In the genomic region with DNA sequence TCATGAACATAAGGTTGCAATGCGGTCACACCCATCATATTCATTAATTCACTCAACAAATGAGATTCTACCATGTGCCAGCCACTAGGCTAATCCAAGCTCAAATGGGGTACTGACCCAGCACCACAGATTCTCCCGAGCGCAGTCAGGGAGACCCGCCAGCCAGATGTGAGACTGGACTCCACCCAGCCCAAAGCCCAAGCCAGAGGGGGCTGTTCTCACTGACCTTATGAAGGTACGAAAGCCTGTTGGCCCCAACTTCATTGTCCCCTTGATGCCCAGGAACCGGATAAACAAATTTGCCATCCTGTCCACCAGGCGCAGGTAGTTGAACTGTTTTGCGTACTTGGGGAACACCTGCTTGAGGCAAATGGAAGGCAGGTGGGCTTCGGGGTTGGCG, we compare ENCODE assay signal across 18 cellular contexts.
A peak's percentile ranks its signal among the peaks of the same experiment; 100 is the strongest.
DNase-seq lines count a peak whose midpoint lies in the region; ATAC-seq, FAIRE-seq and TF ChIP-seq lines count a peak whose summit lies in the region.
"Had no signal": no experiment of that assay in that cellular context is flagged by ENCODE, and none has a peak within 500 bp of the region (broad histone marks: within the 10 kb centered on the region; RNA-seq: fewer than 3 reads in every experiment).

No MANE protein-coding gene starts in this region.

- no peaks in the 10 kb centered on the region for H3K9me3 Mint-ChIP-seq in activated naive CD8-positive, alpha-beta T cell treated with anti-CD3 and anti-CD28 coated beads for 36 hours
- H3K9me3 Mint-ChIP-seq: CD4-positive, alpha-beta memory T cell had no signal

- no peak overlapping the region for H3K4me3 Mint-ChIP-seq in activated naive CD8-positive, alpha-beta T cell treated with anti-CD3 and anti-CD28 coated beads for 36 hours
- H3K4me3 Mint-ChIP-seq: CD4-positive, alpha-beta memory T cell had no signal

- H3K27me3 ChIP-seq in RWPE2 (ENCODE audit: insufficient read depth, poor library complexity, severe bottlenecking) (no peaks in the 10 kb centered on the region), bronchial epithelial cell (ENCODE audit: control insufficient read depth, insufficient read depth, low read length) (no peaks in the 10 kb centered on the region)

- H3K4me1 Mint-ChIP-seq in activated naive CD8-positive, alpha-beta T cell treated with anti-CD3 and anti-CD28 coated beads for 36 hours = no peaks in the 10 kb centered on the region
- H3K4me1 Mint-ChIP-seq: CD4-positive, alpha-beta memory T cell had no signal

- H3K4me1 ChIP-seq in RWPE2 (ENCODE audit: insufficient read depth, poor library complexity, severe bottlenecking) = no peaks in the 10 kb centered on the region
- H3K4me1 ChIP-seq: HAP-1 had no signal

- H3K9me3 ChIP-seq in RWPE2 (ENCODE audit: severe bottlenecking) = no peaks in the 10 kb centered on the region
- H3K9me3 ChIP-seq: HAP-1 had no signal

- H3K27ac ChIP-seq in RWPE2 (ENCODE audit: poor library complexity, severe bottlenecking) = no peak overlapping the region

- no peaks in the 10 kb centered on the region for H3K27me3 Mint-ChIP-seq in activated naive CD8-positive, alpha-beta T cell treated with anti-CD3 and anti-CD28 coated beads for 36 hours
- H3K27me3 Mint-ChIP-seq: CD4-positive, alpha-beta memory T cell had no signal

- ATAC-seq in RWPE2 (ENCODE audit: low read depth) (no peak), sciatic nerve (no peak)

- no peak overlapping the region for H3K4me3 ChIP-seq in RWPE2 (ENCODE audit: severe bottlenecking)
- H3K4me3 ChIP-seq in bronchial epithelial cell (ENCODE audit: low read depth, low read length) = no peak overlapping the region
- H3K4me3 ChIP-seq: HAP-1 had no signal

- H3K27ac Mint-ChIP-seq in activated naive CD8-positive, alpha-beta T cell treated with anti-CD3 and anti-CD28 coated beads for 36 hours = no peak overlapping the region
- H3K27ac Mint-ChIP-seq: CD4-positive, alpha-beta memory T cell had no signal

- TF ChIP-seq CTCF in RWPE2 (IDR thresholded peaks at IDR 0.05; ENCODE audit: poor library complexity, severe bottlenecking) (no peak), bronchial epithelial cell (IDR thresholded peaks at IDR 0.05; ENCODE audit: insufficient read depth, low read length, severe bottlenecking) (no peak)

- DNase-seq in RWPE2 (ENCODE audit: low spot score) (peak; percentile 23), bronchial epithelial cell (ENCODE audit: low read depth) (no peak), islet precursor cell (peak; percentile 31), sciatic nerve (ENCODE audit: low spot score) (peak; percentile 33), HPDE6-E6E7 (ENCODE audit: extremely low spot score) (no peak)
- DNase-seq in activated naive CD8-positive, alpha-beta T cell treated with anti-CD3 and anti-CD28 coated beads for 36 hours = no peak
- DNase-seq: C1 segment of cervical spinal cord; Calu3; CD4-positive, alpha-beta memory T cell; COR-L47; DMS53; DMS79 treated with DMSO at 0.1 percent for 48 hours; GF-D8; GOT3 had no signal

- FAIRE-seq in bronchial epithelial cell (lab: Jason Lieb, UNC) = peak; percentile 18
- FAIRE-seq: GM12891, GM18507, H54 had no signal

- H3K36me3 ChIP-seq in RWPE2 (ENCODE audit: low read depth) (peaks cover 6% of the 10 kb centered on the region), bronchial epithelial cell (ENCODE audit: control insufficient read depth, insufficient read depth, low read length) (peaks cover 4% of the 10 kb centered on the region)
- H3K36me3 ChIP-seq: HAP-1 had no signal

- H3K36me3 Mint-ChIP-seq in activated naive CD8-positive, alpha-beta T cell treated with anti-CD3 and anti-CD28 coated beads for 36 hours = no peaks in the 10 kb centered on the region

- intact Hi-C loops in sciatic nerve (cut with DNase I) = no loop called here

Comparison
In these comparisons a context has a peak if more than half of its experiments do, and no peak if none do; other contexts are left out.
1. DNase-seq: peak in RWPE2 (single experiment), islet precursor cell (single experiment) and sciatic nerve (single experiment); none in bronchial epithelial cell (single experiment), activated naive CD8-positive, alpha-beta T cell treated with anti-CD3 and anti-CD28 coated beads for 36 hours (single experiment) and HPDE6-E6E7 (single experiment).